In genomic region chr14:103259801-103260628, GRCh38 we compare ENCODE assay signal across 9 cellular contexts.
DNase-seq lines count a peak whose midpoint lies in the region; ATAC-seq, FAIRE-seq and TF ChIP-seq lines count a peak whose summit lies in the region.
"Had no signal": no experiment of that assay in that cellular context is flagged by ENCODE, and none has a peak within 500 bp of the region (broad histone marks: within the 10 kb centered on the region; RNA-seq: fewer than 3 reads in every experiment).

No MANE protein-coding gene starts in this region.

- POLR2A ChIA-PET in CD4-positive, alpha-beta memory T cell (lab: Charles Lee; ENCODE audit: partially characterized antibody): no interaction called here

- CTCF ChIA-PET in CD4-positive, alpha-beta memory T cell (lab: Charles Lee; ENCODE audit: partially characterized antibody): no interaction called here

- ATAC-seq in pancreas (peak; percentile 57 to 74 (median 61)), HG03159 (IDR thresholded peaks at IDR 0.05; ENCODE audit: unreplicated experiment) (no peak), GM18511 (IDR thresholded peaks at IDR 0.05; ENCODE audit: unreplicated experiment) (no peak)

- peaks cover 9% of the 10 kb centered on the region for H3K4me1 ChIP-seq in CD4-positive, alpha-beta memory T cell (ENCODE audit: insufficient read depth, low read length)
- no peaks in the 10 kb centered on the region for H3K4me1 ChIP-seq in esophagus (ENCODE audit: control insufficient read depth in 2 of 2, insufficient read depth in 2 of 2, low read length in 1 of 2)
- H3K4me1 ChIP-seq in pancreas: peaks cover 0 to 11% (median 0%) of the 10 kb centered on the region in 3 donors

- H3K27ac ChIP-seq in CD4-positive, alpha-beta memory T cell (ENCODE audit: low read depth, low read length): no peak overlapping the region
- H3K27ac ChIP-seq in esophagus (ENCODE audit: low read depth in 2 of 2, low read length in 1 of 2) (peak overlapping the region; percentile 40 to 58), pancreas (peak overlapping the region; percentile 59 to 92 (median 79))
- H3K27ac ChIP-seq: cardiac muscle cell had no signal

- TF ChIP-seq CTCF in pancreas (IDR thresholded peaks at IDR 0.05): no peak

- peaks cover 6 to 12% (median 8%) of the 10 kb centered on the region in 4 donors for H3K4me1 Mint-ChIP-seq in CD4-positive, alpha-beta memory T cell

- H3K27me3 Mint-ChIP-seq in CD4-positive, alpha-beta memory T cell: peaks cover 16 to 18% of the 10 kb centered on the region in 2 donors

- intact Hi-C loops in CD4-positive, alpha-beta memory T cell (cut with micrococcal nuclease): no loop called here
- intact Hi-C loops in pancreas (cut with DNase I): no loop called here

- no peak for DNase-seq in CD4-positive, alpha-beta memory T cell
- DNase-seq in NCI-H69 (lab: John Stamatoyannopoulos, UW) (peak; percentile 51), pancreas (peak in 1 of 6 donors; percentile 67), T-helper 9 cell (no peak)
- no peak for DNase-seq in stimulated activated CD4-positive, alpha-beta T cell treated with anti-CD3 and anti-CD28 coated beads, Interleukin-15, amount 100 ng/mL, for 24 hours

- no peaks in the 10 kb centered on the region for H3K9me3 Mint-ChIP-seq in CD4-positive, alpha-beta memory T cell

- no peak for FAIRE-seq in pancreas (lab: Jason Lieb, UNC)

- H3K4me3 Mint-ChIP-seq in CD4-positive, alpha-beta memory T cell: peak overlapping the region; percentile 49 to 78 (median 76)

- 42 to 51% methylated on average over 18 to 19 of the region's 19 CpGs for WGBS in esophagus, 2 donors
- WGBS in pancreas, 2 donors: 37 to 59% methylated on average over 18 to 19 of the region's 19 CpGs

- no peaks in the 10 kb centered on the region for H3K27me3 ChIP-seq in CD4-positive, alpha-beta memory T cell (ENCODE audit: insufficient read depth, low read length)
- H3K27me3 ChIP-seq in esophagus (ENCODE audit: control insufficient read depth in 1 of 2, insufficient read depth in 2 of 2, low read length in 2 of 2) (no peaks in the 10 kb centered on the region), pancreas (no peaks in the 10 kb centered on the region)
- H3K27me3 ChIP-seq: cardiac muscle cell had no signal

- no peaks in the 10 kb centered on the region for H3K36me3 ChIP-seq in CD4-positive, alpha-beta memory T cell (ENCODE audit: insufficient read depth, low read length)
- no peaks in the 10 kb centered on the region for H3K36me3 ChIP-seq in esophagus (ENCODE audit: control insufficient read depth in 2 of 2, insufficient read depth in 2 of 2, low read length in 1 of 2)
- H3K36me3 ChIP-seq in pancreas: no peaks in the 10 kb centered on the region
- H3K36me3 ChIP-seq: cardiac muscle cell had no signal

- H3K4me3 ChIP-seq in CD4-positive, alpha-beta memory T cell (ENCODE audit: low read length in 2 of 2): peak overlapping the region; percentile 19 to 34
- peak overlapping the region; percentile 48 to 71 for H3K4me3 ChIP-seq in esophagus (ENCODE audit: low read depth in 1 of 2, low read length in 2 of 2)
- peak overlapping the region in 3 of 4 donors; percentile 13 to 39 (median 24) for H3K4me3 ChIP-seq in pancreas
- H3K4me3 ChIP-seq: cardiac muscle cell had no signal

- H3K9me3 ChIP-seq in CD4-positive, alpha-beta memory T cell (ENCODE audit: control insufficient read depth in 1 of 2, low read length in 2 of 2): no peaks in the 10 kb centered on the region
- H3K9me3 ChIP-seq in esophagus (ENCODE audit: control insufficient read depth in 2 of 2, insufficient read depth in 1 of 2, low read depth in 1 of 2, low read length in 1 of 2) (peaks cover 0 to 4% of the 10 kb centered on the region in 2 donors), pancreas (no peaks in the 10 kb centered on the region)

- peak overlapping the region in 2 of 7 donors; percentile 12 to 25 for H3K27ac Mint-ChIP-seq in CD4-positive, alpha-beta memory T cell

- H3K36me3 Mint-ChIP-seq in CD4-positive, alpha-beta memory T cell: no peaks in the 10 kb centered on the region

Comparison
In these comparisons a context has a peak if more than half of its experiments do, and no peak if none do; other contexts are left out.
1. ATAC-seq: peak in pancreas (4 of 4); none in HG03159 (single experiment) and GM18511 (single experiment).
2. Peak in every context shown above with its lines, with median percentiles within 50 percentile points of each other: H3K4me3 ChIP-seq.